In genomic region chr11:120698918-120699317, GRCh38 we compare ENCODE assay signal across 16 cellular contexts.
DNase-seq lines count a peak whose midpoint lies in the region; ATAC-seq and TF ChIP-seq lines count a peak whose summit lies in the region.
"Had no signal": no experiment of that assay in that cellular context is flagged by ENCODE, and none has a peak within 500 bp of the region (broad histone marks: within the 10 kb centered on the region; RNA-seq: fewer than 3 reads in every experiment).

No MANE protein-coding gene starts in this region.

- H2AFZ ChIP-seq in SK-N-SH (ENCODE audit: low read depth) (no peak overlapping the region), OCI-LY7 (ENCODE audit: low read length) (peak overlapping the region; percentile 91; the same call in 1 of the 2 replicates)

- H3K36me3 ChIP-seq in SK-N-SH (replicated peaks in 1 of 2; ENCODE audit: control insufficient read depth in 1 of 2, insufficient read depth in 2 of 2, low read length in 1 of 2) = no peaks in the 10 kb centered on the region
- H3K36me3 ChIP-seq in OCI-LY7 (ENCODE audit: insufficient read depth, low read length) = no peaks in the 10 kb centered on the region
- H3K36me3 ChIP-seq: Peyer's patch had no signal

- no peaks in the 10 kb centered on the region for H3K9me2 ChIP-seq in SK-N-SH
- no peaks in the 10 kb centered on the region for H3K9me2 ChIP-seq in OCI-LY7 (ENCODE audit: insufficient read depth, low read length)

- H3K79me2 ChIP-seq in SK-N-SH (ENCODE audit: insufficient read depth) (no peaks in the 10 kb centered on the region), OCI-LY7 (ENCODE audit: insufficient read depth, low read depth, low read length) (no peaks in the 10 kb centered on the region)

- H4K20me1 ChIP-seq in SK-N-SH (ENCODE audit: insufficient read depth) = no peaks in the 10 kb centered on the region
- H4K20me1 ChIP-seq in OCI-LY7 (ENCODE audit: insufficient read depth, low read length) = no peaks in the 10 kb centered on the region

- no peak for ATAC-seq in SK-N-SH treated with all-trans-retinoic acid at 6 μM for 48 hours

- H3K9ac ChIP-seq in SK-N-SH = no peak overlapping the region

- peak; percentile 35; the same call in 1 of the 2 replicates for TF ChIP-seq RAD21 in SK-N-SH (IDR thresholded peaks at IDR 0.05; ENCODE audit: low read length)

- TF ChIP-seq CTCF in SK-N-SH (IDR thresholded peaks at IDR 0.05) (no peak), OCI-LY7 (conservative IDR thresholded peaks at IDR 0.05; ENCODE audit: low read length) (peak; percentile 66)

- no peak for TF ChIP-seq EP300 in SK-N-SH (IDR thresholded peaks at IDR 0.05; ENCODE audit: borderline replicate concordance in 1 of 2, low read depth in 1 of 2, low read length in 1 of 2)

- POLR2A ChIA-PET in SK-N-SH (lab: Yijun Ruan, JAX) = no interaction called here
- POLR2A ChIA-PET in OCI-LY7 (lab: Charles Lee) = interaction anchor here (0.6 to 11.7 kb wide), 4 partner anchors 11 to 344 kb away, joined by 3 to 113 read pairs (median 3); no protein-coding TSS in a partner anchor

- intact Hi-C loops in OCI-LY7 (cut with micrococcal nuclease; ENCODE audit: unreplicated experiment) = loop anchor here (1.0 kb wide), 1 partner anchor 103 kb away; no protein-coding TSS in a partner anchor

- no peaks in the 10 kb centered on the region for H3K9me3 ChIP-seq in SK-N-SH
- peaks cover 10% of the 10 kb centered on the region for H3K9me3 ChIP-seq in OCI-LY7 (ENCODE audit: low read length)
- H3K9me3 ChIP-seq: Peyer's patch had no signal

- H3K4me3 ChIP-seq in SK-N-SH (ENCODE audit: low read depth in 2 of 2, low read length in 1 of 2) (no peak overlapping the region), OCI-LY7 (ENCODE audit: low read depth, low read length, poor library complexity, severe bottlenecking) (no peak overlapping the region)
- H3K4me3 ChIP-seq: Peyer's patch had no signal

- peak; percentile 6 for DNase-seq in DMS53 (lab: John Stamatoyannopoulos, UW)
- no peak for DNase-seq in DMS53 treated with DMSO at 0.1 percent for 48 hours (lab: John Stamatoyannopoulos, UW; ENCODE audit: unreplicated experiment)
- no peak for DNase-seq in SK-N-SH
- peak; percentile 72 for DNase-seq in OCI-LY7 (ENCODE audit: low spot score)
- DNase-seq in left kidney (ENCODE audit: low read depth, low spot score) = peak; percentile 53
- no peak for DNase-seq in occipital lobe (lab: John Stamatoyannopoulos, UW)
- DNase-seq in nucleus accumbens (lab: John Stamatoyannopoulos, UW) = no peak
- DNase-seq: ACHN, EL, GF-D8, NCI-H1694 treated with DMSO at 0.1 percent for 48 hours, NCI-H2081 treated with DMSO at 0.1 percent for 48 hours, Peyer's patch, T1000 had no signal

- H3F3A ChIP-seq in SK-N-SH (replicated peaks; ENCODE audit: insufficient read depth) = no peaks in the 10 kb centered on the region

- H3K4me1 ChIP-seq in SK-N-SH (ENCODE audit: control insufficient read depth in 1 of 2, insufficient read depth in 2 of 2, low read depth in 1 of 2, low read length in 1 of 2) (no peaks in the 10 kb centered on the region; a peak in 1 of 4 replicates), OCI-LY7 (ENCODE audit: insufficient read depth, low read length, poor library complexity, severe bottlenecking) (peaks cover 59% of the 10 kb centered on the region)
- H3K4me1 ChIP-seq: Peyer's patch had no signal

- no CpG with 5 or more reads among the region's 6 CpGs for WGBS in SK-N-SH (ENCODE audit: low lambda C conversion rate)

- H3K4me2 ChIP-seq in SK-N-SH (no peak overlapping the region), OCI-LY7 (ENCODE audit: low read length) (peak overlapping the region; percentile 40)

- CTCF ChIA-PET in SK-N-SH (lab: Yijun Ruan, JAX) (interaction anchor here (1.1 to 7.8 kb wide), 3 partner anchors 14 to 102 kb away, joined by 4 to 66 read pairs (median 8); no protein-coding TSS in a partner anchor), OCI-LY7 (lab: Charles Lee; ENCODE audit: unreplicated experiment) (interaction anchor here (0.8 kb wide), 1 partner anchor 254 kb away, joined by 3 read pairs; no protein-coding TSS in a partner anchor)

- no peak overlapping the region for H3K27ac ChIP-seq in SK-N-SH (ENCODE audit: low read depth in 2 of 2, low read length in 1 of 2)
- H3K27ac ChIP-seq in OCI-LY7 (ENCODE audit: low read depth, low read length, poor library complexity, severe bottlenecking) = peak overlapping the region; percentile 43
- H3K27ac ChIP-seq: 22Rv1, Peyer's patch had no signal

- no TSS peak for BruUV-seq in OCI-LY7 (replicated peaks; lab: Mats Ljungman, UMichigan)

- no peaks in the 10 kb centered on the region for H3K27me3 ChIP-seq in SK-N-SH (ENCODE audit: insufficient read depth)
- H3K27me3 ChIP-seq: Peyer's patch had no signal

TF ChIP-seq in SK-N-SH, 30 proteins besides CTCF, POLR2A, EP300 and RAD21:
- TF ChIP-seq RXRA (IDR thresholded peaks at IDR 0.05; ENCODE audit: borderline replicate concordance, low read depth) = no peak
- TF ChIP-seq YY1 (IDR thresholded peaks at IDR 0.05; ENCODE audit: low read depth) = no peak
TF ChIP-seq in SK-N-SH: peak in this region for 0.

TF ChIP-seq in SK-N-SH treated with all-trans-retinoic acid at 6 μM for 48 hours, 23 proteins besides CTCF, POLR2A, EP300 and RAD21 (continues in another document):
- TF ChIP-seq GLIS3 (CRISPR knock-in tag; IDR thresholded peaks at IDR 0.05) = no peak
- TF ChIP-seq TSHZ2 (CRISPR knock-in tag; IDR thresholded peaks at IDR 0.05) = no peak
- no peak for TF ChIP-seq BACH2 (CRISPR knock-in tag; IDR thresholded peaks at IDR 0.05; ENCODE audit: borderline replicate concordance)
- TF ChIP-seq PATZ1 (CRISPR knock-in tag; IDR thresholded peaks at IDR 0.05; ENCODE audit: borderline replicate concordance) = no peak
- no peak for TF ChIP-seq ARNTL (CRISPR knock-in tag; IDR thresholded peaks at IDR 0.05; ENCODE audit: borderline replicate concordance, low read depth)
- no peak for TF ChIP-seq POU6F1 (CRISPR knock-in tag; IDR thresholded peaks at IDR 0.05; ENCODE audit: borderline replicate concordance, low read depth)
- TF ChIP-seq ZFP3 (CRISPR knock-in tag; IDR thresholded peaks at IDR 0.05) = no peak
- TF ChIP-seq ZFP30 (CRISPR knock-in tag; IDR thresholded peaks at IDR 0.05) = no peak
- TF ChIP-seq PPARA (CRISPR knock-in tag; IDR thresholded peaks at IDR 0.05; ENCODE audit: borderline replicate concordance) = no peak

Comparison
In these comparisons a context has a peak if more than half of its experiments do, and no peak if none do; other contexts are left out.
1. DNase-seq: peak in DMS53 (single experiment), OCI-LY7 (single experiment) and left kidney (single experiment); none in DMS53 treated with DMSO at 0.1 percent for 48 hours (single experiment), SK-N-SH (single experiment), occipital lobe (single experiment) and nucleus accumbens (0 of 56).